Comparison of ENCODE assay signal across 8 cellular contexts in the genomic region with DNA sequence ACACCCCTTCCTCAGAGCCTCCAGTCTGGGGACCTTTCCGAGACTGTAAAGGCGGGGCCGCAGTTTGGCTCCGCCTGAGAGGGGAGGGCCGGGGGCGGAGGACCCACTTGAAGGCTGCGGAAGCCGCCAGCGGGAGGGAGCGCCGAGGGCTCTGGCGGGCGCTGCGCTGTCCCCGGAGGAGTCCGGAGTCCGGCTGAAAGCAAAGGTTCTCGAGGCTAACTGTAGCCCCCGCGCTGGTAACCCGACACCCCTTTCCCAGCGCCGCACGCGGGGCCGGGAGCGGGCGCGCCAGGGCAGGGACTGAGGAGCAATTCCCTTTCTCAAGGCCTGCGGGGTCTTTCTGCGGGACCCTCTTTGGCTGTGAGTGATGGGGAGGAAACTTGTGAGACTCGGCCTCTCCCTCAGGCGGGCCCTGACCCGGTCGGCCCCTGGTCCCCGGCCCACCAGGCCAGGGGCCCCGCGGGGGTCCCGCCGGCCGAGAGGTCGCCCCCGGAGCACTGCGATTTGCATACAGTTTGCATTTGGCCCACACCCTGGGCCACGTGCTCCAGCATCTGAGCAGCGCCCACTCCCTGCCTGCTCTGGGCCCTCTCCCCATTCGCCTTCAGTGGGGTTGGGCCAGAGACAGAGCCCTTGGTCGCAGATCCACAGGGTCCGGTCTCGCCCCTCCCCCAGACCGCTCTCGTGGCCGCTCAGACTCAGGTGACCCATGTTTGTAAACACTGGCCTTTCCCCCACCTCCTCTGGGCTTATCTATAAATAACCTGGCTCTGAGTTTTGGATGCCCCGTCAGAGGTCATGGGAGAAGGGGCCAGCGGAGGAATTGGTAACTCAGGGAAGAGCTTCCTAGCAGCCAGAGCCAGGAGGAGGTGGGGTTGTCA. TPM values are rescaled to one million over a fixed set of nuclear protein-coding genes. Genes with fewer than 3 reads are reported as not detected.
DNase-seq lines count a peak whose midpoint lies in the region; ATAC-seq and TF ChIP-seq lines count a peak whose summit lies in the region.

No MANE protein-coding gene starts in this region.

- peak overlapping the region; percentile 45; the same call in 1 of the 2 replicates for H3K4me3 ChIP-seq in GM08714 (ENCODE audit: low read length)
- peak overlapping the region; percentile 40 to 58 for H3K4me3 ChIP-seq in cardiac fibroblast (replicated peaks in 1 of 2; ENCODE audit: low read depth in 2 of 2, low read length in 2 of 2)

- no peak for ATAC-seq in HG03439 (IDR thresholded peaks at IDR 0.05; ENCODE audit: unreplicated experiment)

- TF ChIP-seq CTCF in cardiac fibroblast (IDR thresholded peaks at IDR 0.05; ENCODE audit: low read depth, low read length): no peak

- peak; percentile 29 for DNase-seq in NCI-H1092 treated with DMSO at 0.1 percent for 48 hours (lab: John Stamatoyannopoulos, UW)
- DNase-seq in activated CD4-positive, CD25-positive, alpha-beta regulatory T cell treated with anti-CD3 and anti-CD28 coated beads, Interleukin-2, amount 50 U/mL, for 16 hours (ENCODE audit: low read depth, low spot score): peak; percentile 11
- peak; percentile 39 to 84 for DNase-seq in cardiac fibroblast (ENCODE audit: low read depth in 2 of 2)
- DNase-seq in iris pigment epithelial cell (ENCODE audit: low read depth): peak; percentile 74
- peak; percentile 30 to 46 for DNase-seq in stimulated activated CD4-positive, alpha-beta T cell treated with anti-CD3 and anti-CD28 coated beads, Interleukin-12 subunit alpha, Interleukin-12 subunit beta, amount 100 ng/mL, for 24 hours (ENCODE audit: low read depth in 2 of 2)
- no peak for DNase-seq in occipital lobe (lab: John Stamatoyannopoulos, UW)

RNA-seq across cellular contexts. Expression of gene ART5, which starts 0.5 kb away (rescaled TPM):
- total RNA-seq in occipital lobe: 0.62 TPM

RNA-seq across cellular contexts. Expression of gene ART1, which starts 2.6 kb away (rescaled TPM):
- total RNA-seq in occipital lobe: 0.16 TPM

RNA-seq across cellular contexts. Expression of gene CHRNA10, which starts 28.9 kb away (rescaled TPM):
- total RNA-seq in occipital lobe: not detected
